In the genomic region with DNA sequence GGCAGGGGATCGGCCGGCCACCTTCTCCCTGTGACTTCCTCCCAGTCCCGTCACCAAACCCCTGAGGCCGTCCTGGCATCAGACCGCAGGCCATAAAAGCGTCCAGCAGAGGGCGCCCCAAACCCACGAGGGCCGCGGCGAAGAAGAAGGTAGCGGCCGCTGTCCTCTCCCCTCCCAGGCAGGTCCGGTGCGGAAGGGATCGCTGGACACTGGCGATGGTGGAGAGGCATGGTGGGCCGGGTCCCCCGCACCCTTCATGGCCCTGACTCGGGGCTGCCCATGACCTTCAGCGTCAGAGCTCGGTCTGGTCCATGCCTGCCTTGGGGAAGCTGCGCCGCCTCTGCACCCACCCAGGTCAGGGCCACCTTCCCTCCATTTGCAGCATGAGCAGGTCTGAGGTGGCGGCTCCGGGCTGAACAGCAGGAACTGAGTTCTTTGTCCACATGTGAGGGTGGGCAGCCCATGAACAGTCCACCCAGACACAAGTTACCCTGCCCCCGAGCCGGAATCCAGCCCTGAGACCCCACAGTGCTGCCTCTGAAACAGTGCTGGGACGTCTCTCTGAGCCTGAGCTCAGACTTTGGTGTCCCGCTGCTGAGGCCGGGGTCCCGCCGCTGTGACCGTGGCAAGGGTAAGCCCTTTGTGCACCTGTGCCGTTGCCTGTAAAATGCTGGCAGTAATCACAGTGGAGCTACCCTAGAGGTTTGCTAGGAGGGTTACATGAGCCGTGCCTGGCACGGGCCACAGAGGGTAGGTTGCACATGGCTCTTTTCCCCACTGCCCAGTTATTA, we compare ENCODE assay signal across 8 cellular contexts. TPM values are rescaled to one million over a fixed set of nuclear protein-coding genes. Genes with fewer than 3 reads are reported as not detected.
A peak's percentile ranks its signal among the peaks of the same experiment; 100 is the strongest.
DNase-seq lines count a peak whose midpoint lies in the region; ATAC-seq and TF ChIP-seq lines count a peak whose summit lies in the region.

No MANE protein-coding gene starts in this region.

- POLR2A ChIA-PET in activated CD4-positive, alpha-beta T cell treated with anti-CD3 and anti-CD28 coated beads for 36 hours (lab: Charles Lee) = interaction anchor here (0.6 kb wide), 2 partner anchors 21 to 77 kb away, joined by 3 to 4 read pairs; no protein-coding TSS in a partner anchor

- DNase-seq in NCI-H446 (lab: John Stamatoyannopoulos, UW) = peak; percentile 27 to 57
- DNase-seq in NCI-H446 treated with DMSO at 0.1 percent for 48 hours (lab: John Stamatoyannopoulos, UW) = no peak
- peak; percentile 49 for DNase-seq in NCI-H510A (lab: John Stamatoyannopoulos, UW)
- peak; percentile 92 for DNase-seq in activated CD4-positive, alpha-beta T cell treated with anti-CD3 and anti-CD28 coated beads for 36 hours
- DNase-seq in choroid plexus epithelial cell (ENCODE audit: low read depth) = peak; percentile 71
- DNase-seq in left lobe of liver (ENCODE audit: low spot score) = peak; percentile 86
- DNase-seq in stimulated activated CD4-positive, alpha-beta T cell treated with anti-CD3 and anti-CD28 coated beads, Interleukin-2, amount 100 ng/mL, for 24 hours = peak; percentile 87 to 90

- peak; percentile 91 for TF ChIP-seq CTCF in choroid plexus epithelial cell (conservative IDR thresholded peaks at IDR 0.05; ENCODE audit: low read depth, low read length)

- H3K27ac Mint-ChIP-seq in activated CD4-positive, alpha-beta T cell treated with anti-CD3 and anti-CD28 coated beads for 36 hours = no peak overlapping the region

- no peaks in the 10 kb centered on the region for H3K4me1 Mint-ChIP-seq in activated CD4-positive, alpha-beta T cell treated with anti-CD3 and anti-CD28 coated beads for 36 hours

- CTCF ChIA-PET in activated CD4-positive, alpha-beta T cell treated with anti-CD3 and anti-CD28 coated beads for 36 hours (lab: Charles Lee) = interaction anchor here (0.6 to 2.7 kb wide), 29 partner anchors 10 to 333 kb away, joined by 3 to 20 read pairs (median 3); no protein-coding TSS in a partner anchor

- peaks cover 1% of the 10 kb centered on the region for H3K27me3 Mint-ChIP-seq in activated CD4-positive, alpha-beta T cell treated with anti-CD3 and anti-CD28 coated beads for 36 hours

- ATAC-seq in HG03135 (IDR thresholded peaks at IDR 0.05; ENCODE audit: unreplicated experiment) (peak; percentile 62), left lobe of liver (peak; percentile 100)
- peak; percentile 98 for ATAC-seq in activated CD4-positive, alpha-beta T cell treated with anti-CD3 and anti-CD28 coated beads for 36 hours

- H3K36me3 Mint-ChIP-seq in activated CD4-positive, alpha-beta T cell treated with anti-CD3 and anti-CD28 coated beads for 36 hours (ENCODE audit: low read depth) = no peaks in the 10 kb centered on the region

- no peak overlapping the region for H3K4me3 Mint-ChIP-seq in activated CD4-positive, alpha-beta T cell treated with anti-CD3 and anti-CD28 coated beads for 36 hours

- H3K9me3 Mint-ChIP-seq in activated CD4-positive, alpha-beta T cell treated with anti-CD3 and anti-CD28 coated beads for 36 hours (ENCODE audit: low read depth) = no peaks in the 10 kb centered on the region

- H3K4me3 ChIP-seq in choroid plexus epithelial cell (ENCODE audit: low read depth, low read length) = peak overlapping the region; percentile 40

- intact Hi-C loops in activated CD4-positive, alpha-beta T cell treated with anti-CD3 and anti-CD28 coated beads for 36 hours (cut with DNase I, micrococcal nuclease) = loop anchor here (1.0 to 5.0 kb wide), 7 partner anchors 37 to 335 kb away; no protein-coding TSS in a partner anchor

RNA-seq across cellular contexts. Expression of gene CMIP, which starts 40.8 kb away (rescaled TPM):
- total RNA-seq in activated CD4-positive, alpha-beta T cell treated with anti-CD3 and anti-CD28 coated beads for 36 hours = 10 to 100 TPM; 39.1 to 40.3 TPM
- total RNA-seq in left lobe of liver = 15.4 TPM
